8 cellular contexts compared by ENCODE assay signal in genomic region chr2:43225093-43225787, GRCh38. TPM values are rescaled to one million over a fixed set of nuclear protein-coding genes. Genes with fewer than 3 reads are reported as not detected.
DNase-seq lines count a peak whose midpoint lies in the region; ATAC-seq and TF ChIP-seq lines count a peak whose summit lies in the region.

No MANE protein-coding gene starts in this region.

- no peak overlapping the region for H2BK120ac ChIP-seq in mesenchymal stem cell (ENCODE audit: low read depth, low read length)

- intact Hi-C loops in dorsolateral prefrontal cortex (cut with DNase I), result loop anchor here (5.0 to 10.0 kb wide), 3 partner anchors 260 to 413 kb away; no protein-coding TSS in a partner anchor

- H2AFZ ChIP-seq in mesenchymal stem cell (ENCODE audit: low read depth, low read length), result no peak overlapping the region

- POLR2A ChIA-PET in activated CD4-positive, alpha-beta T cell treated with anti-CD3 and anti-CD28 coated beads, Interleukin-2, amount 10 ng/mL, durations not matched to agents 7 days and 5 days (lab: Charles Lee), result interaction anchor here (0.5 to 3.7 kb wide), 5 partner anchors 90 to 552 kb away, joined by 3 to 18 read pairs (median 5); no protein-coding TSS in a partner anchor

- H2BK5ac ChIP-seq in mesenchymal stem cell (ENCODE audit: low read depth, low read length, poor library complexity, severe bottlenecking), result peak overlapping the region; percentile 79

- H3K4me1 ChIP-seq in mesenchymal stem cell (ENCODE audit: control insufficient read depth, insufficient read depth, low read depth, low read length), result peaks cover 12% of the 10 kb centered on the region

- peak overlapping the region; percentile 85 to 100 (median 98) for H3K27ac ChIP-seq in dorsolateral prefrontal cortex
- peak overlapping the region; percentile 91 for H3K27ac ChIP-seq in mesenchymal stem cell (ENCODE audit: low read length, poor library complexity, severe bottlenecking)

- peak overlapping the region; percentile 96 for H4K91ac ChIP-seq in mesenchymal stem cell (ENCODE audit: low read length)

- H3K18ac ChIP-seq in mesenchymal stem cell (ENCODE audit: low read depth in 1 of 2, low read length in 2 of 2), result peak overlapping the region; percentile 96 to 98

- peak overlapping the region; percentile 82 to 98 (median 98) for H3K27ac Mint-ChIP-seq in IgD-negative memory B cell
- peak overlapping the region; percentile 95 for H3K27ac Mint-ChIP-seq in activated CD4-positive, alpha-beta T cell treated with anti-CD3 and anti-CD28 coated beads, Interleukin-2, amount 10 ng/mL, durations not matched to agents 7 days and 5 days

- peak overlapping the region; percentile 97 for H2BK15ac ChIP-seq in mesenchymal stem cell (ENCODE audit: low read depth, poor library complexity, severe bottlenecking)

- TF ChIP-seq CTCF in dorsolateral prefrontal cortex (IDR thresholded peaks at IDR 0.05 in 54 of 56, conservative IDR thresholded peaks at IDR 0.05 in 2 of 56; ENCODE audit: low read depth in 1 of 56, partially characterized antibody in 56 of 56), result no peak

- peaks cover 3% of the 10 kb centered on the region for H3K79me1 ChIP-seq in mesenchymal stem cell (replicated peaks; ENCODE audit: low read length, poor library complexity, severe bottlenecking)

- H3K27me3 ChIP-seq in dorsolateral prefrontal cortex (peaks cover 0 to 19% (median 0%) of the 10 kb centered on the region in 45 donors), mesenchymal stem cell (ENCODE audit: control insufficient read depth in 1 of 2, insufficient read depth in 1 of 2, low read length in 2 of 2) (no peaks in the 10 kb centered on the region)

- peak overlapping the region; percentile 51 to 93 (median 79) for H3K4me3 ChIP-seq in dorsolateral prefrontal cortex
- H3K4me3 ChIP-seq in mesenchymal stem cell (ENCODE audit: insufficient read depth in 1 of 2, low read depth in 1 of 2, low read length in 2 of 2), result peak overlapping the region; percentile 85 to 87

- CTCF ChIA-PET in activated CD4-positive, alpha-beta T cell treated with anti-CD3 and anti-CD28 coated beads, Interleukin-2, amount 10 ng/mL, durations not matched to agents 7 days and 5 days (lab: Charles Lee), result interaction anchor here (0.8 to 29.8 kb wide), 10 partner anchors 9 to 267 kb away, joined by 3 to 525 read pairs (median 4); no protein-coding TSS in a partner anchor

- peaks cover 0 to 2% (median 0%) of the 10 kb centered on the region in 3 donors for H3K9me3 Mint-ChIP-seq in IgD-negative memory B cell
- no peaks in the 10 kb centered on the region for H3K9me3 Mint-ChIP-seq in activated CD4-positive, alpha-beta T cell treated with anti-CD3 and anti-CD28 coated beads, Interleukin-2, amount 10 ng/mL, durations not matched to agents 7 days and 5 days

- no peaks in the 10 kb centered on the region for H3K27me3 Mint-ChIP-seq in IgD-negative memory B cell
- peaks cover 3% of the 10 kb centered on the region for H3K27me3 Mint-ChIP-seq in activated CD4-positive, alpha-beta T cell treated with anti-CD3 and anti-CD28 coated beads, Interleukin-2, amount 10 ng/mL, durations not matched to agents 7 days and 5 days

- peaks cover 32 to 37% (median 33%) of the 10 kb centered on the region in 3 donors for H3K4me1 Mint-ChIP-seq in IgD-negative memory B cell
- peaks cover 37% of the 10 kb centered on the region for H3K4me1 Mint-ChIP-seq in activated CD4-positive, alpha-beta T cell treated with anti-CD3 and anti-CD28 coated beads, Interleukin-2, amount 10 ng/mL, durations not matched to agents 7 days and 5 days

- ATAC-seq in GM18517 (IDR thresholded peaks at IDR 0.05; ENCODE audit: unreplicated experiment), result no peak
- no peak for ATAC-seq in GM19395 (IDR thresholded peaks at IDR 0.05; ENCODE audit: unreplicated experiment)

- peak overlapping the region; percentile 100 for H3K9ac ChIP-seq in mesenchymal stem cell (ENCODE audit: low read length)

- peak overlapping the region in 1 of 2 experiments; percentile 97 for H3K14ac ChIP-seq in mesenchymal stem cell (ENCODE audit: low read length in 2 of 2)

- H2AK5ac ChIP-seq in mesenchymal stem cell (ENCODE audit: low read length, severe bottlenecking), result peak overlapping the region; percentile 61

- H3K4me2 ChIP-seq in mesenchymal stem cell (ENCODE audit: low read length, poor library complexity, severe bottlenecking), result peak overlapping the region; percentile 48

- no peaks in the 10 kb centered on the region for H3K9me3 ChIP-seq in mesenchymal stem cell (ENCODE audit: control insufficient read depth, low read length)

- H3K36me3 ChIP-seq in mesenchymal stem cell (ENCODE audit: control insufficient read depth in 1 of 2, insufficient read depth in 2 of 2, low read depth in 1 of 2, low read length in 2 of 2), result peaks cover 16 to 27% of the 10 kb centered on the region in 2 experiments

- DNase-seq in COLO668 (lab: John Stamatoyannopoulos, UW; ENCODE audit: unreplicated experiment) (peak; percentile 83), dorsolateral prefrontal cortex (peak in 1 of 10 donors; percentile 65), mesenchymal stem cell (peak; percentile 80)
- peak; percentile 79 for DNase-seq in activated CD4-positive, alpha-beta T cell treated with anti-CD3 and anti-CD28 coated beads, Interleukin-2, amount 10 ng/mL, durations not matched to agents 7 days and 5 days
- peak; percentile 37 to 52 for DNase-seq in stimulated activated CD8-positive, alpha-beta memory T cell treated with anti-CD3 and anti-CD28 coated beads, Interleukin-2, amount 100 ng/mL, for 1 hour (ENCODE audit: low read depth in 2 of 2)

- peak overlapping the region; percentile 57 to 89 for H2BK12ac ChIP-seq in mesenchymal stem cell (ENCODE audit: low read length in 2 of 2)

- peak overlapping the region in 1 of 2 experiments; percentile 14 for H3K23ac ChIP-seq in mesenchymal stem cell (ENCODE audit: low read length in 2 of 2)

- WGBS in mesenchymal stem cell, result 1% methylated on average over 73 of the region's 74 CpGs

- H3K4me3 Mint-ChIP-seq in IgD-negative memory B cell, result peak overlapping the region; percentile 65 to 99 (median 96)
- peak overlapping the region; percentile 99 for H3K4me3 Mint-ChIP-seq in activated CD4-positive, alpha-beta T cell treated with anti-CD3 and anti-CD28 coated beads, Interleukin-2, amount 10 ng/mL, durations not matched to agents 7 days and 5 days

- H3K36me3 Mint-ChIP-seq in IgD-negative memory B cell, result peaks cover 14% of the 10 kb centered on the region
- peaks cover 53% of the 10 kb centered on the region for H3K36me3 Mint-ChIP-seq in activated CD4-positive, alpha-beta T cell treated with anti-CD3 and anti-CD28 coated beads, Interleukin-2, amount 10 ng/mL, durations not matched to agents 7 days and 5 days (ENCODE audit: low read depth)

- peak overlapping the region; percentile 87 for H4K8ac ChIP-seq in mesenchymal stem cell (ENCODE audit: low read length)

- H3K4ac ChIP-seq in mesenchymal stem cell (ENCODE audit: low read depth in 1 of 2, low read length in 2 of 2), result peak overlapping the region; percentile 74 to 80

RNA-seq across cellular contexts. Expression of gene ZFP36L2, which starts 1.2 kb away (rescaled TPM):
- 249 TPM for polyA plus RNA-seq in IgD-negative memory B cell
- 100 to 1,000 TPM; 210 to 228 TPM for total RNA-seq in activated CD4-positive, alpha-beta T cell treated with anti-CD3 and anti-CD28 coated beads, Interleukin-2, amount 10 ng/mL, durations not matched to agents 7 days and 5 days
- 10 to 100 TPM; 13.0 to 86.0 (median 32.4) TPM for total RNA-seq in dorsolateral prefrontal cortex
- polyA plus RNA-seq in mesenchymal stem cell (2013, experiment 1 of 2), result 88.2 TPM
- 85.9 TPM for polyA plus RNA-seq in mesenchymal stem cell (2013, experiment 2 of 2)
